23 cellular contexts compared by ENCODE assay signal in the genomic region with DNA sequence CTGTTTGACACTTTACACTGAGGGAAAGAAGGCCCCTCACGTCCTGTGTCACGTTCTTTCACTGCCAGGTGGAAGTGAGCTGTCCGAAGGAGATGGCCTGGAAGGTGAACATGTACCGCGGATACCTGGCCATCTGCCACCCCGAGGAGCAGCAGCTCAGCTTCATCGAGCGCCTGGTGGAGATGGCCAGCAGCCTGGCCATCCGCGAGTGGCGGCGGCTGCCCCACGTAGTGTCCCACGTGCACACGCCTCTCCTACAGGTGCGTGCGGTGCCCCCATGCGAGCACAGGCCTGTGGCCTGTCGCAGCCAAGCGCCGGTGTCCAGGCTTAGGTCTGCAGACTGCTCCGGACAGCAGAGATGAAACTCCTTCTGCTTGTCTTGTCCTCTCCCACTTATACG.
DNase-seq lines count a peak whose midpoint lies in the region; ATAC-seq and TF ChIP-seq lines count a peak whose summit lies in the region.
"Had no signal": no experiment of that assay in that cellular context is flagged by ENCODE, and none has a peak within 500 bp of the region (broad histone marks: within the 10 kb centered on the region; RNA-seq: fewer than 3 reads in every experiment).

No MANE protein-coding gene starts in this region.

- H3K27ac ChIP-seq in coronary artery (no peak overlapping the region), neuronal stem cell (replicated peaks; ENCODE audit: low read length) (no peak overlapping the region)
- no peak overlapping the region for H3K27ac ChIP-seq in naive thymus-derived CD4-positive, alpha-beta T cell (ENCODE audit: low read depth, low read length)
- H3K27ac ChIP-seq: A549 had no signal

- H4K8ac ChIP-seq in neuronal stem cell (ENCODE audit: low read depth, low read length), result no peak overlapping the region

- TF ChIP-seq CTCF in WTC11 (IDR thresholded peaks at IDR 0.05) (no peak), coronary artery (IDR thresholded peaks at IDR 0.05) (no peak)

- no peak overlapping the region for H3K18ac ChIP-seq in neuronal stem cell (ENCODE audit: low read length)

- no peaks in the 10 kb centered on the region for H3K4me1 ChIP-seq in neuronal stem cell (ENCODE audit: control insufficient read depth in 2 of 2, insufficient read depth in 1 of 2, low read depth in 1 of 2, low read length in 2 of 2)
- no peaks in the 10 kb centered on the region for H3K4me1 ChIP-seq in naive thymus-derived CD4-positive, alpha-beta T cell (ENCODE audit: control insufficient read depth in 2 of 2, insufficient read depth in 2 of 2, low read length in 2 of 2)
- H3K4me1 ChIP-seq: A549 had no signal

- H2BK5ac ChIP-seq in neuronal stem cell (ENCODE audit: low read length), result no peak overlapping the region

- no peak overlapping the region for H2AFZ ChIP-seq in neuronal stem cell (ENCODE audit: low read length)
- H2AFZ ChIP-seq: GM23338 had no signal

- H3K4me3 Mint-ChIP-seq in WTC11, result no peak overlapping the region
- no peak overlapping the region for H3K4me3 Mint-ChIP-seq in naive thymus-derived CD4-positive, alpha-beta T cell
- H3K4me3 Mint-ChIP-seq: CD4-positive, alpha-beta memory T cell; GM23338; H9 had no signal

- POLR2A ChIA-PET in WTC11 (lab: Charles Lee), result no interaction called here
- POLR2A ChIA-PET in naive thymus-derived CD4-positive, alpha-beta T cell (lab: Charles Lee), result no interaction called here

- peak overlapping the region; percentile 74 for H3K23ac ChIP-seq in neuronal stem cell (ENCODE audit: low read depth, low read length, poor library complexity)

- no peak overlapping the region for H3K14ac ChIP-seq in neuronal stem cell (ENCODE audit: low read length)

- ATAC-seq in WTC11, result no peak
- ATAC-seq in naive thymus-derived CD4-positive, alpha-beta T cell, result no peak
- ATAC-seq: A549, GM23338 had no signal

- H3K4me2 ChIP-seq in neuronal stem cell (ENCODE audit: insufficient read depth, low read length, poor library complexity, severe bottlenecking), result no peak overlapping the region
- H3K4me2 ChIP-seq: A549, GM23338 had no signal

- H3K27ac Mint-ChIP-seq in WTC11, result no peak overlapping the region
- H3K27ac Mint-ChIP-seq in naive thymus-derived CD4-positive, alpha-beta T cell, result no peak overlapping the region
- H3K27ac Mint-ChIP-seq: GM23338, H9 had no signal

- no peaks in the 10 kb centered on the region for H3K27me3 ChIP-seq in neuronal stem cell (ENCODE audit: control insufficient read depth in 3 of 3, insufficient read depth in 3 of 3, low read depth in 1 of 3, low read length in 3 of 3)
- no peaks in the 10 kb centered on the region for H3K27me3 ChIP-seq in naive thymus-derived CD4-positive, alpha-beta T cell (ENCODE audit: control insufficient read depth in 2 of 2, insufficient read depth in 2 of 2, low read length in 2 of 2)
- H3K27me3 ChIP-seq: MG63 had no signal

- CTCF ChIA-PET in WTC11 (lab: Charles Lee), result no interaction called here
- CTCF ChIA-PET in naive thymus-derived CD4-positive, alpha-beta T cell (lab: Charles Lee), result no interaction called here

- no peaks in the 10 kb centered on the region for H3K4me1 Mint-ChIP-seq in WTC11
- no peaks in the 10 kb centered on the region for H3K4me1 Mint-ChIP-seq in naive thymus-derived CD4-positive, alpha-beta T cell
- H3K4me1 Mint-ChIP-seq: CD4-positive, alpha-beta memory T cell; GM23338; H9 had no signal

- H3K27me3 Mint-ChIP-seq in WTC11 (ENCODE audit: low read depth), result no peaks in the 10 kb centered on the region
- H3K27me3 Mint-ChIP-seq in naive thymus-derived CD4-positive, alpha-beta T cell, result no peaks in the 10 kb centered on the region
- H3K27me3 Mint-ChIP-seq: CD4-positive, alpha-beta memory T cell had no signal

- H3K9ac ChIP-seq in neuronal stem cell (ENCODE audit: low read depth, low read length, poor library complexity), result no peak overlapping the region

- peaks cover 86% of the 10 kb centered on the region for H3K36me3 Mint-ChIP-seq in WTC11
- peaks cover 29 to 87% (median 60%) of the 10 kb centered on the region in 5 donors for H3K36me3 Mint-ChIP-seq in naive thymus-derived CD4-positive, alpha-beta T cell

- H3K4me3 ChIP-seq in coronary artery (no peak overlapping the region), neuronal stem cell (ENCODE audit: low read length in 2 of 2) (no peak overlapping the region)
- H3K4me3 ChIP-seq in naive thymus-derived CD4-positive, alpha-beta T cell (ENCODE audit: low read length), result no peak overlapping the region
- H3K4me3 ChIP-seq: A549, GM23338, MG63 had no signal

- H3K9me3 ChIP-seq in neuronal stem cell (replicated peaks in 1 of 2; ENCODE audit: control insufficient read depth in 2 of 2, insufficient read depth in 1 of 2, low read depth in 1 of 2, low read length in 2 of 2), result peaks cover 7 to 14% of the 10 kb centered on the region in 2 donors
- no peaks in the 10 kb centered on the region for H3K9me3 ChIP-seq in naive thymus-derived CD4-positive, alpha-beta T cell (ENCODE audit: control insufficient read depth in 2 of 3, low read length in 3 of 3)
- H3K9me3 ChIP-seq: A549, MG63 had no signal

- H4K91ac ChIP-seq in neuronal stem cell (ENCODE audit: low read depth, low read length, poor library complexity), result no peak overlapping the region

- no peaks in the 10 kb centered on the region for H3K79me1 ChIP-seq in neuronal stem cell (ENCODE audit: low read depth, low read length)

- no peak for DNase-seq in WTC11 (ENCODE audit: low spot score)
- DNase-seq in coronary artery (ENCODE audit: low spot score), result peak; percentile 43
- DNase-seq in neuronal stem cell (ENCODE audit: low spot score), result no peak
- DNase-seq in ureter (ENCODE audit: low spot score), result peak; percentile 19
- no peak for DNase-seq in NCI-H510A (lab: John Stamatoyannopoulos, UW)
- no peak for DNase-seq in naive thymus-derived CD4-positive, alpha-beta T cell
- no peak for DNase-seq in SHP77 (lab: John Stamatoyannopoulos, UW)
- DNase-seq: CD4-positive, alpha-beta memory T cell; COR-L47; DMS53; H9; IMR-90; KG1; MG63; NCI-H1105 treated with DMSO at 0.1 percent for 48 hours; NCI-H146; NCI-H2029; NCI-H446 treated with DMSO at 0.1 percent for 48 hours; NCI-H526 treated with DMSO at 0.1 percent for 48 hours; RPMI8226; SHP77 treated with DMSO at 0.1 percent for 48 hours had no signal

- peaks cover 16% of the 10 kb centered on the region for H3K9me3 Mint-ChIP-seq in WTC11
- peaks cover 0 to 16% (median 0%) of the 10 kb centered on the region in 11 donors for H3K9me3 Mint-ChIP-seq in naive thymus-derived CD4-positive, alpha-beta T cell

- H2BK120ac ChIP-seq in neuronal stem cell (ENCODE audit: low read depth, low read length), result no peak overlapping the region

- no peak overlapping the region for H3K4ac ChIP-seq in neuronal stem cell (ENCODE audit: low read length)

- H2AK5ac ChIP-seq in neuronal stem cell (ENCODE audit: low read depth, low read length), result no peak overlapping the region

- intact Hi-C loops in naive thymus-derived CD4-positive, alpha-beta T cell (cut with micrococcal nuclease), result no loop called here

- no CpG with 5 or more reads among the region's 23 CpGs for WGBS in neuronal stem cell (ENCODE audit: extremely low coverage in 2 of 2, insufficient read length in 2 of 2, insufficient replicate concordance in 1 of 2), 2 donors

- H2BK12ac ChIP-seq in neuronal stem cell (ENCODE audit: low read length), result no peak overlapping the region

- peaks cover 59 to 100% of the 10 kb centered on the region in 2 donors for H3K36me3 ChIP-seq in neuronal stem cell (replicated peaks in 1 of 2; ENCODE audit: control insufficient read depth in 2 of 2, insufficient read depth in 2 of 2, low read length in 2 of 2)
- peaks cover 37 to 100% (median 40%) of the 10 kb centered on the region in 3 experiments for H3K36me3 ChIP-seq in naive thymus-derived CD4-positive, alpha-beta T cell (ENCODE audit: control insufficient read depth in 2 of 3, insufficient read depth in 3 of 3, low read length in 3 of 3)

- no peak overlapping the region for H2BK15ac ChIP-seq in neuronal stem cell (ENCODE audit: low read length)

TF ChIP-seq in WTC11, 78 proteins besides CTCF, POLR2A, EP300 and RAD21:
- TF ChIP-seq GABPB1 (CRISPR knock-in tag; IDR thresholded peaks at IDR 0.05), result no peak
- TF ChIP-seq, protein P1, sequence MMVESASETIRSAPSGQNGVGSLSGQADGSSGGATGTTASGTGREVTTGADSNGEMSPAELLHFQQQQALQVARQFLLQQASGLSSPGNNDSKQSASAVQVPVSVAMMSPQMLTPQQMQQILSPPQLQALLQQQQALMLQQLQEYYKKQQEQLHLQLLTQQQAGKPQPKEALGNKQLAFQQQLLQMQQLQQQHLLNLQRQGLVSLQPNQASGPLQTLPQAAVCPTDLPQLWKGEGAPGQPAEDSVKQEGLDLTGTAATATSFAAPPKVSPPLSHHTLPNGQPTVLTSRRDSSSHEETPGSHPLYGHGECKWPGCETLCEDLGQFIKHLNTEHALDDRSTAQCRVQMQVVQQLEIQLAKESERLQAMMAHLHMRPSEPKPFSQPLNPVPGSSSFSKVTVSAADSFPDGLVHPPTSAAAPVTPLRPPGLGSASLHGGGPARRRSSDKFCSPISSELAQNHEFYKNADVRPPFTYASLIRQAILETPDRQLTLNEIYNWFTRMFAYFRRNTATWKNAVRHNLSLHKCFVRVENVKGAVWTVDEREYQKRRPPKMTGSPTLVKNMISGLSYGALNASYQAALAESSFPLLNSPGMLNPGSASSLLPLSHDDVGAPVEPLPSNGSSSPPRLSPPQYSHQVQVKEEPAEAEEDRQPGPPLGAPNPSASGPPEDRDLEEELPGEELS (CRISPR knock-in tag; IDR thresholded peaks at IDR 0.05), result 0 out of 2 replicates have a peak, but pooled peaks have one; percentile 39
- TF ChIP-seq, protein P2, sequence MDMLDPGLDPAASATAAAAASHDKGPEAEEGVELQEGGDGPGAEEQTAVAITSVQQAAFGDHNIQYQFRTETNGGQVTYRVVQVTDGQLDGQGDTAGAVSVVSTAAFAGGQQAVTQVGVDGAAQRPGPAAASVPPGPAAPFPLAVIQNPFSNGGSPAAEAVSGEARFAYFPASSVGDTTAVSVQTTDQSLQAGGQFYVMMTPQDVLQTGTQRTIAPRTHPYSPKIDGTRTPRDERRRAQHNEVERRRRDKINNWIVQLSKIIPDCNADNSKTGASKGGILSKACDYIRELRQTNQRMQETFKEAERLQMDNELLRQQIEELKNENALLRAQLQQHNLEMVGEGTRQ (CRISPR knock-in tag; IDR thresholded peaks at IDR 0.05), result no peak

Comparison
In these comparisons a context has a peak if more than half of its experiments do, and no peak if none do; other contexts are left out.
1. DNase-seq: peak in coronary artery (single experiment) and ureter (single experiment); none in WTC11 (single experiment), neuronal stem cell (single experiment), NCI-H510A (single experiment), naive thymus-derived CD4-positive, alpha-beta T cell (0 of 9) and SHP77 (0 of 2).